Comparison of ENCODE assay signal across 17 cellular contexts in genomic region chr12:81022531-81022930, GRCh38. TPM values are rescaled to one million over a fixed set of nuclear protein-coding genes. Genes with fewer than 3 reads are reported as not detected.
"Had no signal": no experiment of that assay in that cellular context is flagged by ENCODE, and none has a peak within 500 bp of the region (broad histone marks: within the 10 kb centered on the region; RNA-seq: fewer than 3 reads in every experiment).

No MANE protein-coding gene starts in this region.

- H3K9me3 ChIP-seq: adrenal gland, left lung, testis, upper lobe of left lung had no signal

- H3K27me3 ChIP-seq: adrenal gland, left lung, testis, upper lobe of left lung had no signal

- H3K4me1 ChIP-seq: adrenal gland, left lung, testis, upper lobe of left lung had no signal

- H3K4me3 Mint-ChIP-seq: stimulated activated naive CD8-positive, alpha-beta T cell treated with anti-CD3 and anti-CD28 coated beads, Interleukin-15, amount 100 ng/mL, for 72 hours had no signal

- H3K36me3 ChIP-seq: adrenal gland, left lung, upper lobe of left lung had no signal

- H3K36me3 Mint-ChIP-seq: activated naive CD4-positive, alpha-beta T cell treated with anti-CD3 and anti-CD28 coated beads, Interleukin-2, amount 50 U/mL, for 72 hours had no signal

- H3K4me1 Mint-ChIP-seq: stimulated activated naive CD8-positive, alpha-beta T cell treated with anti-CD3 and anti-CD28 coated beads, Interleukin-15, amount 100 ng/mL, for 72 hours had no signal

- ATAC-seq: activated naive CD4-positive, alpha-beta T cell treated with anti-CD3 and anti-CD28 coated beads, Interleukin-2, amount 50 U/mL, for 72 hours; left lung; stimulated activated naive CD8-positive, alpha-beta T cell treated with anti-CD3 and anti-CD28 coated beads, Interleukin-15, amount 100 ng/mL, for 72 hours had no signal

- DNase-seq: activated CD4-positive, alpha-beta T cell treated with anti-CD3 and anti-CD28 coated beads, Interleukin-2, amount 50 U/mL, for 4 hours; activated gamma-delta T cell treated with Interleukin-2 at 50 U/mL for 16 hours; adrenal gland; caudate nucleus; cortex of kidney; foreskin melanocyte; kidney; left lung; stimulated activated CD4-positive, alpha-beta T cell treated with anti-CD3 and anti-CD28 coated beads, Interleukin-4, amount 100 ng/mL, for 1 hour; stimulated activated naive CD8-positive, alpha-beta T cell treated with anti-CD3 and anti-CD28 coated beads, Interleukin-15, amount 100 ng/mL, for 72 hours; SW 1271; T-helper 2 cell; testis; upper lobe of left lung had no signal

- H3K4me2 ChIP-seq: smooth muscle cell had no signal

- H3K27ac ChIP-seq: adrenal gland, left lung, testis, upper lobe of left lung had no signal

- H3K27me3 Mint-ChIP-seq: progenitor cell of endocrine pancreas; stimulated activated naive CD8-positive, alpha-beta T cell treated with anti-CD3 and anti-CD28 coated beads, Interleukin-15, amount 100 ng/mL, for 72 hours had no signal

- H3K27ac Mint-ChIP-seq: activated naive CD4-positive, alpha-beta T cell treated with anti-CD3 and anti-CD28 coated beads, Interleukin-2, amount 50 U/mL, for 72 hours; progenitor cell of endocrine pancreas; stimulated activated naive CD8-positive, alpha-beta T cell treated with anti-CD3 and anti-CD28 coated beads, Interleukin-15, amount 100 ng/mL, for 72 hours had no signal

- H3K4me3 ChIP-seq: adrenal gland, left lung, smooth muscle cell, testis, upper lobe of left lung had no signal

RNA-seq across cellular contexts. Expression of gene ACSS3, which starts 55.3 kb away (rescaled TPM):
- total RNA-seq: activated naive CD4-positive, alpha-beta T cell treated with anti-CD3 and anti-CD28 coated beads, Interleukin-2, amount 50 U/mL, for 72 hours had no signal
